ENCODE assay signal across 21 cellular contexts in the genomic region with DNA sequence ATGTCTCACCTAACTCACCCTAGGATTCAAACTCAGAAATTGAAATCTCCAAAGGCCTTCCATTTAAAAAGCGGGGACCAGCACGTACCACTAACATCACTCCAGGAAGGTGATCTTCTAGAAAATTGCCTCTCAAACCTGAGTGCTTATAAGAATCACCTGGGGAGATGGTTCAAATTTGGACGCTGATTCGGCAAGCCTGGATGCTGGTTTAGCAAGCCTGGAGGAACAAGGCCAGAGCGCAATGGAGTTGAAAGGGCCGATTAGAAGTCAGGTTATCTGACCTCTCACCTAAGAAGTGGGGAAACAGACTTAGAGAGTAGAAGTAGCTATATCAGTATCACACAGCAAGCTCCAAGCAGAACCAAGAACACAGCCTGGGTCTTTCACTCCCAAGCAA.
"Had no signal": no experiment of that assay in that cellular context is flagged by ENCODE, and none has a peak within 500 bp of the region (broad histone marks: within the 10 kb centered on the region; RNA-seq: fewer than 3 reads in every experiment).

No MANE protein-coding gene starts in this region.

- H3K27me3 ChIP-seq: gastroesophageal sphincter, heart left ventricle, left lung, neutrophil, testis, upper lobe of left lung had no signal

- ATAC-seq: activated CD4-positive, alpha-beta T cell treated with anti-CD3 and anti-CD28 coated beads for 36 hours; activated naive CD4-positive, alpha-beta T cell treated with anti-CD3 and anti-CD28 coated beads, Interleukin-2, amount 50 U/mL, for 72 hours; gastroesophageal sphincter; heart left ventricle; natural killer cell; stimulated activated naive CD8-positive, alpha-beta T cell treated with anti-CD3 and anti-CD28 coated beads, Interleukin-15, amount 100 ng/mL, for 72 hours; WTC11 had no signal

- FAIRE-seq: colon, kidney had no signal

- H3K9me3 Mint-ChIP-seq: activated naive CD4-positive, alpha-beta T cell treated with anti-CD3 and anti-CD28 coated beads, Interleukin-2, amount 50 U/mL, for 72 hours; memory B cell; natural killer cell; stimulated activated naive CD8-positive, alpha-beta T cell treated with anti-CD3 and anti-CD28 coated beads, Interleukin-15, amount 100 ng/mL, for 72 hours; WTC11 had no signal

- H3K4me3 Mint-ChIP-seq: activated CD4-positive, alpha-beta T cell treated with anti-CD3 and anti-CD28 coated beads for 36 hours; memory B cell; natural killer cell; stimulated activated naive CD8-positive, alpha-beta T cell treated with anti-CD3 and anti-CD28 coated beads, Interleukin-15, amount 100 ng/mL, for 72 hours; WTC11 had no signal

- H3K4me2 ChIP-seq: SK-N-SH had no signal

- H3K4me3 ChIP-seq: gastroesophageal sphincter, heart left ventricle, left lung, skin epidermis, testis, upper lobe of left lung had no signal

- H3K9ac ChIP-seq: SK-N-SH had no signal

- H3K36me3 ChIP-seq: gastroesophageal sphincter, neutrophil had no signal

- H3K27ac Mint-ChIP-seq: activated CD4-positive, alpha-beta T cell treated with anti-CD3 and anti-CD28 coated beads for 36 hours; activated naive CD4-positive, alpha-beta T cell treated with anti-CD3 and anti-CD28 coated beads, Interleukin-2, amount 50 U/mL, for 72 hours; memory B cell; natural killer cell; stimulated activated naive CD8-positive, alpha-beta T cell treated with anti-CD3 and anti-CD28 coated beads, Interleukin-15, amount 100 ng/mL, for 72 hours; WTC11 had no signal

- H3K27ac ChIP-seq: gastroesophageal sphincter, heart left ventricle, neutrophil, skin epidermis, testis had no signal

- H3K27me3 Mint-ChIP-seq: activated CD4-positive, alpha-beta T cell treated with anti-CD3 and anti-CD28 coated beads for 36 hours; memory B cell; stimulated activated naive CD8-positive, alpha-beta T cell treated with anti-CD3 and anti-CD28 coated beads, Interleukin-15, amount 100 ng/mL, for 72 hours had no signal

- H3K9me3 ChIP-seq: left lung, neutrophil, SK-N-SH, testis, upper lobe of left lung had no signal

- H3K36me3 Mint-ChIP-seq: activated naive CD4-positive, alpha-beta T cell treated with anti-CD3 and anti-CD28 coated beads, Interleukin-2, amount 50 U/mL, for 72 hours; memory B cell; natural killer cell; WTC11 had no signal

- H3K9me2 ChIP-seq: SK-N-SH had no signal

- DNase-seq: activated CD4-positive, alpha-beta T cell treated with anti-CD3 and anti-CD28 coated beads for 36 hours; activated CD4-positive, alpha-beta T cell treated with anti-CD3 and anti-CD28 coated beads, Interleukin-2, amount 50 U/mL, for 48 hours; activated gamma-delta T cell treated with Interleukin-2 at 50 U/mL for 16 hours; caudate nucleus; heart left ventricle; left lung; natural killer cell; SK-N-SH; stimulated activated CD4-positive, alpha-beta T cell treated with anti-CD3 and anti-CD28 coated beads, Interleukin-15, amount 100 ng/mL, for 24 hours; stimulated activated CD4-positive, alpha-beta T cell treated with anti-CD3 and anti-CD28 coated beads, Interleukin-2, amount 100 ng/mL, for 48 hours; stimulated activated naive CD8-positive, alpha-beta T cell treated with anti-CD3 and anti-CD28 coated beads, Interleukin-15, amount 100 ng/mL, for 72 hours; testis; upper lobe of left lung had no signal
